ENCODE assay signal across 16 cellular contexts in the genomic region with DNA sequence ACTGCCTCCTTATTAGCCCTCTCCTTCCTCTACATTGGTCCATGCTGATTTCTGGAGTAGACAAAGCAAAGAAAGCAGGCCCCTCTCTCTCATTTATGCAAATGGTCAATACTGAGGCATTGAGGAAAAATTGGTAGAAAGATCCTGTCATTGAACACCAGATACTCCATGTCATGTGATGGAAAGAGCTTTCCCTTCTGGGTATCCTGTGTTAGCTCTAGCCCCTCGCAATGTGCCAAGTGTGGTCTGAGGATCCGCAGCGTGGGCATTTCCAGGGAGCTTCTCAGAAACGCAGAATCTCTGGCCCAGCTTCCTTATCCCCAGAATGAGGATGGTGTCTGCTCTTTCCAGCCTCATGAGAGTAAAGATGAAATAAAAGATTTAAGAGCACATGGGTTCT.
DNase-seq lines count a peak whose midpoint lies in the region; ATAC-seq and TF ChIP-seq lines count a peak whose summit lies in the region.
"Had no signal": no experiment of that assay in that cellular context is flagged by ENCODE, and none has a peak within 500 bp of the region (broad histone marks: within the 10 kb centered on the region; RNA-seq: fewer than 3 reads in every experiment).

No MANE protein-coding gene starts in this region.

- H3K9me3 ChIP-seq in BLaER1 (peaks cover 9% of the 10 kb centered on the region), PC-3 (ENCODE audit: low read length) (no peaks in the 10 kb centered on the region)

- H3K9ac ChIP-seq in BLaER1, result peak overlapping the region; percentile 45; the same call in 1 of the 2 replicates
- no peak overlapping the region for H3K9ac ChIP-seq in PC-3 (ENCODE audit: low read length)

- H3K36me3 ChIP-seq in BLaER1 (no peaks in the 10 kb centered on the region), PC-3 (ENCODE audit: low read depth, low read length) (no peaks in the 10 kb centered on the region)

- H3K4me1 ChIP-seq in BLaER1 (peaks cover 100% of the 10 kb centered on the region), PC-3 (ENCODE audit: insufficient read depth, low read length) (peaks cover 46% of the 10 kb centered on the region)

- H4K20me1 ChIP-seq in BLaER1, result no peaks in the 10 kb centered on the region
- H4K20me1 ChIP-seq in PC-3 (ENCODE audit: low read length), result no peaks in the 10 kb centered on the region

- no peaks in the 10 kb centered on the region for H3K79me2 ChIP-seq in PC-3 (ENCODE audit: low read length)

- H3F3A ChIP-seq in PC-3 (ENCODE audit: low read length, unreplicated experiment), result no peaks in the 10 kb centered on the region

- POLR2A ChIA-PET in PC-3 (lab: Charles Lee; ENCODE audit: unreplicated experiment), result no interaction called here

- 0 out of 2 replicates have a peak overlapping the region, but pooled peaks have one; percentile 40 for H2AFZ ChIP-seq in PC-3 (ENCODE audit: low read length)

- CTCF ChIA-PET in PC-3 (lab: Charles Lee), result no interaction called here

- no TSS peak for BruUV-seq in PC-3 (replicated peaks; lab: Mats Ljungman, UMichigan)

- intact Hi-C loops in PC-3 (cut with micrococcal nuclease), result loop anchor here (5.0 kb wide), 3 partner anchors 39 to 156 kb away; no protein-coding TSS in a partner anchor

- H3K4me3 ChIP-seq in BLaER1 (peak overlapping the region; percentile 49; the same call in 1 of the 2 replicates), GM12875 (ENCODE audit: low read depth, low read length) (peak overlapping the region; percentile 54), PC-3 (ENCODE audit: low read length) (no peak overlapping the region)
- H3K4me3 ChIP-seq: K562 had no signal

- ATAC-seq in PC-3 (no peak), HG03097 (IDR thresholded peaks at IDR 0.05; ENCODE audit: low FRiP score, unreplicated experiment) (no peak)
- ATAC-seq: K562 had no signal

- H3K4me2 ChIP-seq in BLaER1 (peak overlapping the region; percentile 90), PC-3 (ENCODE audit: low read length) (peak overlapping the region; percentile 44)

- H3K9me2 ChIP-seq in PC-3 (replicated peaks; ENCODE audit: low read length), result no peaks in the 10 kb centered on the region

- no peak for DNase-seq in PC-3
- DNase-seq in epithelial cell of prostate (ENCODE audit: low read depth, low spot score), result no peak
- no peak for DNase-seq in LoVo (ENCODE audit: low spot score)
- no peak for DNase-seq in NCI-H524 treated with DMSO at 0.1 percent for 48 hours (lab: John Stamatoyannopoulos, UW)
- no peak for DNase-seq in pons (ENCODE audit: low spot score)
- DNase-seq: AML-193; CD4-positive, alpha-beta T cell; H9; NCI-H1048; NCI-H2029 treated with DMSO at 0.1 percent for 48 hours; NCI-H69 had no signal

- H3K27me3 ChIP-seq in BLaER1 (no peaks in the 10 kb centered on the region), PC-3 (ENCODE audit: low read length) (no peaks in the 10 kb centered on the region; the same call in 1 of the 2 replicates)

- H3K27ac ChIP-seq in BLaER1, result peak overlapping the region; percentile 78
- 0 out of 2 replicates have a peak overlapping the region, but pooled peaks have one; percentile 19 for H3K27ac ChIP-seq in PC-3 (ENCODE audit: low read length)
- peak overlapping the region; percentile 40 for H3K27ac ChIP-seq in epithelial cell of prostate
- H3K27ac ChIP-seq: HL-60 had no signal

- TF ChIP-seq CTCF in GM12875 (IDR thresholded peaks at IDR 0.05; ENCODE audit: borderline replicate concordance, insufficient read depth, low read depth, low read length) (no peak), PC-3 (conservative IDR thresholded peaks at IDR 0.05; ENCODE audit: low read depth, low read length) (no peak)

Comparison
In these comparisons a context has a peak if more than half of its experiments do, and no peak if none do; other contexts are left out.
1. H3K27ac ChIP-seq: peak in every context shown above with its lines; median percentile 78 in BLaER1; 40 in epithelial cell of prostate; 19 in PC-3.